ENCODE assay signal across 8 cellular contexts in genomic region chr14:34539407-34540180, GRCh38. TPM values are rescaled to one million over a fixed set of nuclear protein-coding genes. Genes with fewer than 3 reads are reported as not detected.
DNase-seq lines count a peak whose midpoint lies in the region; ATAC-seq and TF ChIP-seq lines count a peak whose summit lies in the region.

A gene with protein sequence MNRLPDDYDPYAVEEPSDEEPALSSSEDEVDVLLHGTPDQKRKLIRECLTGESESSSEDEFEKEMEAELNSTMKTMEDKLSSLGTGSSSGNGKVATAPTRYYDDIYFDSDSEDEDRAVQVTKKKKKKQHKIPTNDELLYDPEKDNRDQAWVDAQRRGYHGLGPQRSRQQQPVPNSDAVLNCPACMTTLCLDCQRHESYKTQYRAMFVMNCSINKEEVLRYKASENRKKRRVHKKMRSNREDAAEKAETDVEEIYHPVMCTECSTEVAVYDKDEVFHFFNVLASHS (minus strand): TSS chr14:34539701. CDS start chr14:34539628, 73 bp downstream.

- H3K9me3 Mint-ChIP-seq in activated naive CD8-positive, alpha-beta T cell (ENCODE audit: low read depth), result no peaks in the 10 kb centered on the region

- peak; percentile 44 to 93 for TF ChIP-seq POLR2A in heart left ventricle (IDR thresholded peaks at IDR 0.05)

- ATAC-seq in HG02571 (IDR thresholded peaks at IDR 0.05; ENCODE audit: unreplicated experiment) (peak; percentile 100), PC-3 (peak; percentile 99), heart left ventricle (peak; percentile 99), aorta (ENCODE audit: low FRiP score) (peak; percentile 99)

- peaks cover 29% of the 10 kb centered on the region for H3K4me1 Mint-ChIP-seq in activated naive CD8-positive, alpha-beta T cell (ENCODE audit: low read depth)

- 2 to 6% (median 3%) methylated on average over 36 to 59 of the region's 59 CpGs for WGBS in heart left ventricle, 4 donors
- 2 to 3% methylated on average over 51 to 59 of the region's 59 CpGs for WGBS in aorta, 2 donors

- peak; percentile 94 for DNase-seq in GM10266 (ENCODE audit: extremely low spot score)
- DNase-seq in PC-3, result peak; percentile 98
- DNase-seq in heart left ventricle, result peak; percentile 97 to 99 (median 98)
- DNase-seq in pulmonary artery endothelial cell (ENCODE audit: low read depth, low spot score), result peak; percentile 90
- peak; percentile 99 for DNase-seq in aorta
- no peak for DNase-seq in NCI-H446 treated with DMSO at 0.1 percent for 48 hours (lab: John Stamatoyannopoulos, UW)

- peak within 1 kb of the TSS; percentile 97 for H3K4me2 ChIP-seq in PC-3 (ENCODE audit: low read length)

- intact Hi-C loops in PC-3 (cut with micrococcal nuclease), result loop anchor here (5.0 kb wide), 1 partner anchor 77 kb away; the partner anchor contains the start of gene SPTSSA
- intact Hi-C loops in heart left ventricle (cut with DNase I), result loop anchor here in 4 of 10 donors (5.0 to 10.0 kb wide), 4 partner anchors 72 to 207 kb away; partner anchors contain the start of gene SPTSSA (in 3 of the 4)
- intact Hi-C loops in aorta (cut with DNase I), result loop anchor here (5.0 to 10.0 kb wide), 2 partner anchors 75 to 77 kb away; partner anchors contain the start of gene SPTSSA (in 2 of the 2)

- POLR2A ChIA-PET in PC-3 (lab: Charles Lee; ENCODE audit: unreplicated experiment), result interaction anchor here (0.5 to 0.8 kb wide), 2 partner anchors 113 to 313 kb away, joined by 3 to 4 read pairs; no protein-coding TSS in a partner anchor

- H3K9me2 ChIP-seq in PC-3 (replicated peaks; ENCODE audit: low read length), result no peaks in the 10 kb centered on the region

- H4K20me1 ChIP-seq in PC-3 (ENCODE audit: low read length), result no peaks in the 10 kb centered on the region

- CTCF ChIA-PET in PC-3 (lab: Charles Lee), result no interaction called here

- H3K36me3 ChIP-seq in PC-3 (ENCODE audit: low read depth, low read length) (0 out of 2 replicates have a peak, but pooled peaks cover 3% of the 10 kb centered on the region), heart left ventricle (peaks cover 0 to 32% (median 21%) of the 10 kb centered on the region in 9 donors), aorta (ENCODE audit: control insufficient read depth in 1 of 2, insufficient read depth in 2 of 2, low read length in 1 of 2) (peaks cover 0 to 3% of the 10 kb centered on the region in 2 donors)

- no peaks in the 10 kb centered on the region for H3K36me3 Mint-ChIP-seq in activated naive CD8-positive, alpha-beta T cell

- H3K27me3 ChIP-seq in PC-3 (ENCODE audit: low read length), result no peaks in the 10 kb centered on the region
- H3K27me3 ChIP-seq in heart left ventricle, result no peaks in the 10 kb centered on the region
- H3K27me3 ChIP-seq in aorta (ENCODE audit: control insufficient read depth in 1 of 2, insufficient read depth in 2 of 2, low read length in 1 of 2), result no peaks in the 10 kb centered on the region

- H3F3A ChIP-seq in PC-3 (ENCODE audit: low read length, unreplicated experiment), result no peaks in the 10 kb centered on the region

- H3K27me3 Mint-ChIP-seq in activated naive CD8-positive, alpha-beta T cell, result no peaks in the 10 kb centered on the region

- H3K4me3 ChIP-seq in PC-3 (ENCODE audit: low read length) (peak within 1 kb of the TSS; percentile 95), heart left ventricle (peak within 1 kb of the TSS; percentile 63 to 99 (median 82)), aorta (ENCODE audit: low read length in 2 of 2) (peak within 1 kb of the TSS; percentile 84 to 90)

- peak within 1 kb of the TSS; percentile 96 for H3K27ac Mint-ChIP-seq in activated naive CD8-positive, alpha-beta T cell

- peak within 1 kb of the TSS; percentile 98 for H3K4me3 Mint-ChIP-seq in activated naive CD8-positive, alpha-beta T cell

- H3K27ac ChIP-seq in PC-3 (ENCODE audit: low read length), result peak within 1 kb of the TSS; percentile 50
- peak within 1 kb of the TSS; percentile 73 to 96 (median 88) for H3K27ac ChIP-seq in heart left ventricle
- peak within 1 kb of the TSS; percentile 71 to 93 for H3K27ac ChIP-seq in aorta (ENCODE audit: low read depth in 1 of 2, low read length in 2 of 2)

- peaks cover 26% of the 10 kb centered on the region for H3K79me2 ChIP-seq in PC-3 (ENCODE audit: low read length)

- H3K4me1 ChIP-seq in PC-3 (ENCODE audit: insufficient read depth, low read length) (peaks cover 8% of the 10 kb centered on the region; the same call in 1 of the 2 replicates), heart left ventricle (peaks cover 0 to 26% (median 19%) of the 10 kb centered on the region in 12 donors), aorta (ENCODE audit: control insufficient read depth in 1 of 2, insufficient read depth in 2 of 2, low read length in 2 of 2) (peaks cover 3 to 4% of the 10 kb centered on the region in 2 donors)

- no TSS peak for BruUV-seq in PC-3 (replicated peaks; lab: Mats Ljungman, UMichigan)

- H3K9me3 ChIP-seq in PC-3 (ENCODE audit: low read length), result no peaks in the 10 kb centered on the region
- no peaks in the 10 kb centered on the region for H3K9me3 ChIP-seq in heart left ventricle
- H3K9me3 ChIP-seq in aorta (ENCODE audit: control insufficient read depth, low read length), result no peaks in the 10 kb centered on the region

- peak within 1 kb of the TSS; percentile 97 for H3K9ac ChIP-seq in PC-3 (ENCODE audit: low read length)

- H2AFZ ChIP-seq in PC-3 (ENCODE audit: low read length), result peak within 1 kb of the TSS; percentile 89

- TF ChIP-seq CTCF in GM10266 (IDR thresholded peaks at IDR 0.05; ENCODE audit: control insufficient read depth, insufficient read depth, low read depth, missing control alignments) (no peak), PC-3 (conservative IDR thresholded peaks at IDR 0.05; ENCODE audit: low read depth, low read length) (no peak), heart left ventricle (IDR thresholded peaks at IDR 0.05) (peak in 2 of 12 donors; percentile 17 to 20)

RNA-seq across cellular contexts. Expression of the gene that starts here (rescaled TPM):
- 38.2 and 49.5 TPM in 2 replicates for total RNA-seq in PC-3 (2014; rRNA removed)
- total RNA-seq in heart left ventricle, result 10 to 100 TPM; 11.4 to 28.5 (median 19.4) TPM
- 10 to 100 TPM; 19.8 to 22.2 TPM for polyA plus RNA-seq in heart left ventricle
- 32.9 and 42.8 TPM in 2 replicates for total RNA-seq in pulmonary artery endothelial cell
- 10 to 100 TPM; 28.1 to 32.2 TPM for total RNA-seq in aorta
- 10 to 100 TPM; 37.3 to 51.5 TPM for polyA plus RNA-seq in aorta
